Comparison of ENCODE assay signal across 1 cellular context in genomic region chr1:156356262-156356874, GRCh38.
TF ChIP-seq lines count a peak whose summit lies in the region.

No MANE protein-coding gene starts in this region.

TF ChIP-seq in HepG2, 621 proteins besides CTCF, POLR2A, EP300 and RAD21:
- TF ChIP-seq SRSF1 (optimal IDR thresholded peaks at IDR 0.05; ENCODE audit: low read depth, low read length) (no peak), ZNF781 (CRISPR knock-in tag; IDR thresholded peaks at IDR 0.05; ENCODE audit: borderline replicate concordance, not compliant biosample characterization) (peak; percentile 6), CENPX (CRISPR knock-in tag; IDR thresholded peaks at IDR 0.05) (no peak), KDM5B (CRISPR knock-in tag; IDR thresholded peaks at IDR 0.05; ENCODE audit: borderline replicate concordance) (no peak), TERF1 (CRISPR knock-in tag; IDR thresholded peaks at IDR 0.05) (no peak), ZNF121 (CRISPR knock-in tag; IDR thresholded peaks at IDR 0.05) (peak; percentile 66; the same call in 1 of the 2 replicates), ZBTB4 (CRISPR knock-in tag; IDR thresholded peaks at IDR 0.05; ENCODE audit: borderline replicate concordance) (0 out of 2 replicates have a peak, but pooled peaks have one; percentile 18), CSRNP2 (CRISPR knock-in tag; conservative IDR thresholded peaks at IDR 0.05; ENCODE audit: low read depth) (no peak), MNT (IDR thresholded peaks at IDR 0.05) (no peak), SSRP1 (CRISPR knock-in tag; IDR thresholded peaks at IDR 0.05) (no peak), TOE1 (CRISPR knock-in tag; IDR thresholded peaks at IDR 0.05) (no peak), MAZ (IDR thresholded peaks at IDR 0.05; ENCODE audit: borderline replicate concordance, low read depth, low read length) (no peak), MAZ (CRISPR knock-in tag; IDR thresholded peaks at IDR 0.05; ENCODE audit: low read depth) (no peak), GTF3A (CRISPR knock-in tag; conservative IDR thresholded peaks at IDR 0.05) (0 out of 2 replicates have a peak, but pooled peaks have one; percentile 0), YEATS4 (CRISPR knock-in tag; IDR thresholded peaks at IDR 0.05; ENCODE audit: borderline replicate concordance) (no peak), ZC3H13 (CRISPR knock-in tag; IDR thresholded peaks at IDR 0.05) (no peak)
